ENCODE assay signal across 15 cellular contexts in the genomic region with DNA sequence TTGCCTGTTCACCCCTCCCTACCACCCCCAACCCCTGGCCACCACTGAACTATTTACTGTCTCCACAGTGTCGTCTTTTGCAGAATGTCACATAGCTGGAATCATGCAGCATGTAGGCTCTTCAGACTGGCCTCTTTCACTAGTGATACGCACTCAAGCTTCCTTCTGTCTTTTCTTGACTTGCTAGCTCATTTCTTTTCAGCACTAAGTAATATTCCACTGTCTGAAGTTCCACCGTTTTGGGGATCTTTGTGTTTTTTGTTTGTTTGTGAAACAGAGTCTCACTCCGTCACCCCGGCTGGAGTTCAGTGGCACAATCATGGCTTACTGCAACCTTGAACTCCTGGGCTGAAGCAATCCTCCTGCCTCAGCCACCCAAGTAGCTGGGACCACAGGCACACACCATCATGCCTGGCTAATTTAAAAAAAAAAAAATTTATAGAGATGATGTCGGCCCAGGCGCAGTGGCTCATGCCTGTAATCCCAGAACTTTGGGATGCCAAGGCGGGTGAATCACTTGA. TPM values are rescaled to one million over a fixed set of nuclear protein-coding genes. Genes with fewer than 3 reads are reported as not detected.
DNase-seq lines count a peak whose midpoint lies in the region; ATAC-seq and TF ChIP-seq lines count a peak whose summit lies in the region.
"Had no signal": no experiment of that assay in that cellular context is flagged by ENCODE, and none has a peak within 500 bp of the region (broad histone marks: within the 10 kb centered on the region; RNA-seq: fewer than 3 reads in every experiment).

No MANE protein-coding gene starts in this region.

- no peaks in the 10 kb centered on the region for H3K4me1 ChIP-seq in HUES64 (ENCODE audit: insufficient read depth, low read length)

- no peaks in the 10 kb centered on the region for H3K36me3 ChIP-seq in HUES64 (ENCODE audit: insufficient read depth, low read length)
- H3K36me3 ChIP-seq: ascending aorta, gastroesophageal sphincter, vagina had no signal

- H3K27me3 Mint-ChIP-seq in activated CD8-positive, alpha-beta memory T cell treated with anti-CD3 and anti-CD28 coated beads, Interleukin-2, amount 10 ng/mL, durations not matched to agents 7 days and 5 days = peaks cover 37% of the 10 kb centered on the region
- H3K27me3 Mint-ChIP-seq in T-helper 17 cell (peaks cover 18% of the 10 kb centered on the region), nephron (ENCODE audit: low read depth) (peaks cover 25% of the 10 kb centered on the region)

- no peak overlapping the region for H3K27ac Mint-ChIP-seq in activated CD8-positive, alpha-beta memory T cell treated with anti-CD3 and anti-CD28 coated beads, Interleukin-2, amount 10 ng/mL, durations not matched to agents 7 days and 5 days
- H3K27ac Mint-ChIP-seq in T-helper 17 cell (peak overlapping the region; percentile 73), nephron (no peak overlapping the region)
- H3K27ac Mint-ChIP-seq: stimulated activated naive B cell treated with anti-CD40 and anti-IgM and Interleukin-4, amounts not matched to agents 10 μg/mL and 1 μg/mL and 100 μg/mL, for 72 hours had no signal

- no peaks in the 10 kb centered on the region for H3K9me3 Mint-ChIP-seq in activated CD8-positive, alpha-beta memory T cell treated with anti-CD3 and anti-CD28 coated beads, Interleukin-2, amount 10 ng/mL, durations not matched to agents 7 days and 5 days (ENCODE audit: low read depth)
- no peaks in the 10 kb centered on the region for H3K9me3 Mint-ChIP-seq in nephron
- H3K9me3 Mint-ChIP-seq: activated CD4-positive, alpha-beta T cell treated with anti-CD3 and anti-CD28 coated beads, Interleukin-2, amount 10 ng/mL, durations not matched to agents 7 days and 5 days; stimulated activated naive B cell treated with anti-CD40 and anti-IgM and Interleukin-4, amounts not matched to agents 10 μg/mL and 1 μg/mL and 100 μg/mL, for 72 hours had no signal

- no peak for ATAC-seq in activated CD8-positive, alpha-beta memory T cell treated with anti-CD3 and anti-CD28 coated beads, Interleukin-2, amount 10 ng/mL, durations not matched to agents 7 days and 5 days
- no peak for ATAC-seq in T-helper 17 cell
- no peak for ATAC-seq in GM21576 (IDR thresholded peaks at IDR 0.05; ENCODE audit: unreplicated experiment)
- no peak for ATAC-seq in GM18909 (IDR thresholded peaks at IDR 0.05; ENCODE audit: poor library complexity, unreplicated experiment)

- 91% methylated on average over 8 of the region's 8 CpGs for WGBS in HUES64

- peaks cover 20% of the 10 kb centered on the region for H3K27me3 ChIP-seq in HUES64 (ENCODE audit: insufficient read depth, low read length)
- H3K27me3 ChIP-seq: ascending aorta, gastroesophageal sphincter, testis, vagina had no signal

- H3K9ac ChIP-seq in HUES64 (ENCODE audit: low read depth, low read length) = no peak overlapping the region
- H3K9ac ChIP-seq: GM23248 had no signal

- peaks cover 10% of the 10 kb centered on the region for H3K4me1 Mint-ChIP-seq in activated CD8-positive, alpha-beta memory T cell treated with anti-CD3 and anti-CD28 coated beads, Interleukin-2, amount 10 ng/mL, durations not matched to agents 7 days and 5 days
- H3K4me1 Mint-ChIP-seq in T-helper 17 cell = peaks cover 12% of the 10 kb centered on the region
- peaks cover 8% of the 10 kb centered on the region for H3K4me1 Mint-ChIP-seq in nephron

- no peaks in the 10 kb centered on the region for H3K36me3 Mint-ChIP-seq in activated CD8-positive, alpha-beta memory T cell treated with anti-CD3 and anti-CD28 coated beads, Interleukin-2, amount 10 ng/mL, durations not matched to agents 7 days and 5 days
- no peaks in the 10 kb centered on the region for H3K36me3 Mint-ChIP-seq in T-helper 17 cell (ENCODE audit: low read depth)
- H3K36me3 Mint-ChIP-seq in nephron (ENCODE audit: low read depth) = no peaks in the 10 kb centered on the region
- H3K36me3 Mint-ChIP-seq: stimulated activated naive B cell treated with anti-CD40 and anti-IgM and Interleukin-4, amounts not matched to agents 10 μg/mL and 1 μg/mL and 100 μg/mL, for 72 hours had no signal

- CTCF ChIA-PET in activated CD8-positive, alpha-beta memory T cell treated with anti-CD3 and anti-CD28 coated beads, Interleukin-2, amount 10 ng/mL, durations not matched to agents 7 days and 5 days (lab: Charles Lee) = interaction anchor here (0.5 to 5.8 kb wide), 35 partner anchors 12 to 583 kb away, joined by 3 to 43 read pairs (median 3); a partner anchor contains a TSS

- no peak for DNase-seq in activated CD8-positive, alpha-beta memory T cell treated with anti-CD3 and anti-CD28 coated beads, Interleukin-2, amount 10 ng/mL, durations not matched to agents 7 days and 5 days
- DNase-seq in activated CD8-positive, alpha-beta memory T cell treated with anti-CD3 and anti-CD28 coated beads, Interleukin-2, amount 50 U/mL, for 4 hours = no peak
- DNase-seq in T-helper 17 cell = no peak
- DNase-seq in stimulated activated CD4-positive, alpha-beta T cell treated with anti-CD3 and anti-CD28 coated beads, Interleukin-2, amount 100 ng/mL, for 24 hours = no peak

- H3K27ac ChIP-seq in HUES64 (ENCODE audit: low read depth, low read length) = no peak overlapping the region
- H3K27ac ChIP-seq: ascending aorta, gastroesophageal sphincter, GM23248, testis, vagina had no signal

- H3K4me3 ChIP-seq in HUES64 (ENCODE audit: low read length) = peak overlapping the region; percentile 43; the same call in 1 of the 2 replicates

- no peaks in the 10 kb centered on the region for H3K9me3 ChIP-seq in HUES64 (ENCODE audit: insufficient read depth, low read depth, low read length)
- no peaks in the 10 kb centered on the region for H3K9me3 ChIP-seq in T-helper 17 cell (ENCODE audit: control insufficient read depth, low read length, poor library complexity, severe bottlenecking)
- H3K9me3 ChIP-seq: ascending aorta, gastroesophageal sphincter, testis, vagina had no signal

- peak overlapping the region; percentile 61 for H3K4me3 Mint-ChIP-seq in activated CD8-positive, alpha-beta memory T cell treated with anti-CD3 and anti-CD28 coated beads, Interleukin-2, amount 10 ng/mL, durations not matched to agents 7 days and 5 days
- H3K4me3 Mint-ChIP-seq in T-helper 17 cell (no peak overlapping the region), nephron (peak overlapping the region in 2 of 3 experiments; percentile 52 to 62)

- TF ChIP-seq CTCF in nephron (IDR thresholded peaks at IDR 0.05; ENCODE audit: unreplicated experiment in 3 of 3) = no peak

RNA-seq across cellular contexts. Expression of a gene that starts 43.4 kb away (rescaled TPM):
- 1 to 10 TPM; 4.5 to 7.7 TPM for total RNA-seq in activated CD8-positive, alpha-beta memory T cell treated with anti-CD3 and anti-CD28 coated beads, Interleukin-2, amount 10 ng/mL, durations not matched to agents 7 days and 5 days
- polyA plus RNA-seq in HUES64 (2013, experiment 1 of 2) = 12.4 TPM
- polyA plus RNA-seq in HUES64 (2013, experiment 2 of 2) = 11.9 TPM
- 1 to 10 TPM; 3.7 to 4.9 TPM for total RNA-seq in T-helper 17 cell
